In genomic region chr6:42520786-42521607, GRCh38 we compare ENCODE assay signal across 9 cellular contexts. TPM values are rescaled to one million over a fixed set of nuclear protein-coding genes. Genes with fewer than 3 reads are reported as not detected.
DNase-seq lines count a peak whose midpoint lies in the region; ATAC-seq, FAIRE-seq and TF ChIP-seq lines count a peak whose summit lies in the region.
"Had no signal": no experiment of that assay in that cellular context is flagged by ENCODE, and none has a peak within 500 bp of the region (broad histone marks: within the 10 kb centered on the region; RNA-seq: fewer than 3 reads in every experiment).

No MANE protein-coding gene starts in this region.

- H3K36me3 ChIP-seq in H1 (ENCODE audit: control insufficient read depth in 2 of 4, insufficient read depth in 4 of 4, low read length in 3 of 4) = no peaks in the 10 kb centered on the region
- H3K36me3 ChIP-seq in H7 (replicated peaks; ENCODE audit: control insufficient read depth, insufficient read depth, low read length) = no peaks in the 10 kb centered on the region

- H2BK12ac ChIP-seq in H1 (ENCODE audit: low read depth, low read length) = no peak overlapping the region

- POLR2A ChIA-PET in H1 (lab: Charles Lee; ENCODE audit: partially characterized antibody) = interaction anchor here (0.5 to 1.3 kb wide), 2 partner anchors 9 to 649 kb away, joined by 3 to 6 read pairs; no protein-coding TSS in a partner anchor

- H3K4me1 Mint-ChIP-seq in progenitor cell of endocrine pancreas (ENCODE audit: low read depth) = no peaks in the 10 kb centered on the region

- DNase-seq in GM04503 (ENCODE audit: low read depth) (peak; percentile 57), MV-4-11 (lab: John Stamatoyannopoulos, UW) (peak; percentile 97), H1 (ENCODE audit: low read depth in 1 of 2, low spot score in 2 of 2) (no peak), H7 (no peak), progenitor cell of endocrine pancreas (ENCODE audit: low spot score, unreplicated experiment) (no peak), glomerular visceral epithelial cell (ENCODE audit: extremely low spot score) (no peak)

- no peak overlapping the region for H2BK5ac ChIP-seq in H1 (ENCODE audit: low read depth, low read length)

- no peaks in the 10 kb centered on the region for H3K79me2 ChIP-seq in H1 (ENCODE audit: control insufficient read depth in 1 of 2, insufficient read depth in 2 of 2, low read length in 2 of 2)

- TF ChIP-seq POLR2A in H1 (IDR thresholded peaks at IDR 0.05; ENCODE audit: control extremely low read depth in 1 of 2, low read depth in 2 of 2, low read length in 2 of 2) = no peak

- no peak overlapping the region for H4K5ac ChIP-seq in H1 (ENCODE audit: insufficient read length, low read depth, low read length)

- H3K4me2 ChIP-seq in H1 (ENCODE audit: insufficient read depth in 1 of 2, low read depth in 2 of 2, low read length in 2 of 2) = no peak overlapping the region

- H3K4me3 Mint-ChIP-seq in progenitor cell of endocrine pancreas (ENCODE audit: low read depth) = no peak overlapping the region

- H2AFZ ChIP-seq in H1 (ENCODE audit: low read length) = 0 out of 2 replicates have a peak overlapping the region, but pooled peaks have one; percentile 12

- no peak overlapping the region for H3K27ac Mint-ChIP-seq in progenitor cell of endocrine pancreas

- no peak overlapping the region for H3K27ac ChIP-seq in H1 (ENCODE audit: low read depth, low read length)

- TF ChIP-seq RAD21 in H1 (IDR thresholded peaks at IDR 0.05 in 1 of 2, conservative IDR thresholded peaks at IDR 0.05 in 1 of 2; ENCODE audit: low read depth in 2 of 2, low read length in 2 of 2) = no peak

- no peaks in the 10 kb centered on the region; a peak in 1 of 4 replicates for H3K9me3 ChIP-seq in H1 (ENCODE audit: insufficient read depth in 2 of 2, low read depth in 1 of 2, low read length in 1 of 2)

- no peak overlapping the region for H2BK15ac ChIP-seq in H1 (ENCODE audit: low read length)

- H3K4me3 ChIP-seq in H1 (ENCODE audit: extremely low read depth in 1 of 4, insufficient read depth in 2 of 4, low read depth in 3 of 4, low read length in 4 of 4) (no peak overlapping the region), H7 (ENCODE audit: insufficient read depth, low read depth, low read length) (no peak overlapping the region)

- no peaks in the 10 kb centered on the region for H3K79me1 ChIP-seq in H1 (ENCODE audit: low read depth, low read length)

- H4K8ac ChIP-seq in H1 (ENCODE audit: extremely low read depth, insufficient read depth, low read length) = no peak overlapping the region

- no peak overlapping the region for H3K14ac ChIP-seq in H1 (ENCODE audit: insufficient read length)

- ATAC-seq in GM21576 (IDR thresholded peaks at IDR 0.05; ENCODE audit: unreplicated experiment) (peak; percentile 60), GM19455 (IDR thresholded peaks at IDR 0.05; ENCODE audit: unreplicated experiment) (no peak)
- ATAC-seq: Panc1 had no signal

- no peak overlapping the region for H4K91ac ChIP-seq in H1 (replicated peaks; ENCODE audit: insufficient read length, low read length)

- no peaks in the 10 kb centered on the region for H3K4me1 ChIP-seq in H1 (replicated peaks in 1 of 4; ENCODE audit: control insufficient read depth in 3 of 4, insufficient read depth in 4 of 4, low read length in 3 of 4)

- TF ChIP-seq CTCF in H1 (IDR thresholded peaks at IDR 0.05; ENCODE audit: control extremely low read depth in 1 of 3, insufficient read depth in 1 of 3, low read depth in 1 of 3, low read length in 3 of 3) = no peak
- TF ChIP-seq CTCF in progenitor cell of endocrine pancreas (IDR thresholded peaks at IDR 0.05; ENCODE audit: unreplicated experiment) = no peak

- no peaks in the 10 kb centered on the region for H3K27me3 Mint-ChIP-seq in progenitor cell of endocrine pancreas

- H3K23me2 ChIP-seq in H1 (ENCODE audit: low read depth, low read length) = no peaks in the 10 kb centered on the region

- no peaks in the 10 kb centered on the region for H4K20me1 ChIP-seq in H1 (replicated peaks in 1 of 2; ENCODE audit: control insufficient read depth in 1 of 2, insufficient read depth in 2 of 2, low read length in 2 of 2)

- no peak for FAIRE-seq in H1 (lab: Jason Lieb, UNC)

- H3K56ac ChIP-seq in H1 (replicated peaks; ENCODE audit: insufficient read length, low read depth, low read length) = no peak overlapping the region

- peaks cover 0 to 1% (median 0%) of the 10 kb centered on the region in 4 experiments; a peak in 1 of 7 replicates for H3K27me3 ChIP-seq in H1 (replicated peaks in 1 of 4; ENCODE audit: control insufficient read depth in 3 of 4, extremely low read depth in 1 of 4, insufficient read depth in 3 of 4, low read length in 3 of 4)
- H3K27me3 ChIP-seq in H7 (ENCODE audit: control insufficient read depth, insufficient read depth, low read length) = no peaks in the 10 kb centered on the region

- no peak overlapping the region for H2BK20ac ChIP-seq in H1 (ENCODE audit: low read length)

- H3K36me3 Mint-ChIP-seq in progenitor cell of endocrine pancreas (ENCODE audit: insufficient read depth) = no peaks in the 10 kb centered on the region

- no peak overlapping the region for H2AK5ac ChIP-seq in H1 (ENCODE audit: low read depth, low read length)

- no peak overlapping the region for H3K4ac ChIP-seq in H1 (replicated peaks; ENCODE audit: insufficient read length, low read depth, low read length)

- no peak overlapping the region for H3K9ac ChIP-seq in H1 (replicated peaks in 1 of 4; ENCODE audit: extremely low read depth in 1 of 4, low read depth in 3 of 4, low read length in 3 of 4)

- H3K9me3 Mint-ChIP-seq in progenitor cell of endocrine pancreas (ENCODE audit: low read depth) = peaks cover 6% of the 10 kb centered on the region

- CTCF ChIA-PET in H1 (lab: Charles Lee; ENCODE audit: partially characterized antibody) = interaction anchor here (0.9 to 5.3 kb wide), 4 partner anchors 11 to 27 kb away, joined by 3 to 38 read pairs (median 6); no protein-coding TSS in a partner anchor

- H3K23ac ChIP-seq in H1 (ENCODE audit: insufficient read length) = no peak overlapping the region

- no peak for TF ChIP-seq EP300 in H1 (IDR thresholded peaks at IDR 0.05; ENCODE audit: borderline replicate concordance in 1 of 2, low read depth in 2 of 2, low read length in 2 of 2)

- H2BK120ac ChIP-seq in H1 (replicated peaks; ENCODE audit: low read depth, low read length) = no peak overlapping the region

- H3K18ac ChIP-seq in H1 (ENCODE audit: extremely low read depth, low read length) = no peak overlapping the region

- WGBS in H1 (ENCODE audit: extremely low coverage in 1 of 2, insufficient coverage in 1 of 2, insufficient read length in 1 of 2, insufficient replicate concordance in 2 of 2, low coverage in 1 of 2, low lambda C conversion rate in 2 of 2, missing lambda C conversion rate in 1 of 2), 2 experiments = 97% methylated on average over 6 of the region's 6 CpGs; no CpG with 5 or more reads in 1 of the 2 experiments

TF ChIP-seq in H1, 55 proteins besides CTCF, POLR2A, EP300 and RAD21:
- TF ChIP-seq SIX5 (IDR thresholded peaks at IDR 0.05; ENCODE audit: low read depth, low read length) (no peak), SP2 (IDR thresholded peaks at IDR 0.05; ENCODE audit: low read length) (no peak), GABPA (IDR thresholded peaks at IDR 0.05; ENCODE audit: borderline replicate concordance, insufficient read depth, low read length) (no peak), ATF2 (IDR thresholded peaks at IDR 0.05; ENCODE audit: low read length) (no peak), TAF1 (IDR thresholded peaks at IDR 0.05; ENCODE audit: low read depth, low read length) (no peak), POU5F1 (IDR thresholded peaks at IDR 0.05; ENCODE audit: low read depth, low read length) (no peak), RNF2 (IDR thresholded peaks at IDR 0.05; ENCODE audit: borderline replicate concordance, low read depth, low read length, missing control alignments, poor library complexity, severe bottlenecking) (no peak), SRF (IDR thresholded peaks at IDR 0.05; ENCODE audit: low read depth, low read length) (no peak), CREB1 (IDR thresholded peaks at IDR 0.05) (no peak), NRF1 (IDR thresholded peaks at IDR 0.05; ENCODE audit: low read depth, low read length) (no peak), EGR1 (IDR thresholded peaks at IDR 0.05; ENCODE audit: borderline replicate concordance, low read depth, low read length) (no peak), HDAC6 (IDR thresholded peaks at IDR 0.05; ENCODE audit: low read depth, low read length) (no peak), CBX5 (IDR thresholded peaks at IDR 0.05; ENCODE audit: low read depth, low read length) (no peak), FOSL1 (IDR thresholded peaks at IDR 0.05; ENCODE audit: insufficient read depth, low read depth, low read length) (no peak), SAP30 (IDR thresholded peaks at IDR 0.05; ENCODE audit: insufficient read depth, insufficient replicate concordance, low read length) (no peak), TEAD4 (IDR thresholded peaks at IDR 0.05; ENCODE audit: low read depth, low read length) (no peak)

RNA-seq across cellular contexts. Expression of gene UBR2, which starts 42.8 kb away (rescaled TPM):
- 17.2 and 19.5 TPM in 2 replicates for total RNA-seq in H1 (2021; fragmentation: NEBNext Ultra II Directional; extraction: Animal tissue kit (Norgen Biotek cat#: 25700))
- 4.5 and 6.5 TPM in 2 replicates for polyA plus RNA-seq in H1 (2011; rRNA removed)
- polyA plus RNA-seq in H1 (2011; cell fraction: cytosol; rRNA removed) = 7.0 TPM
- polyA plus RNA-seq in H1 (2011; cell fraction: nucleus; rRNA removed) = 7.1 TPM
- polyA plus RNA-seq in H1 (2012, experiment 1 of 2) = 6.4 to 10.6 TPM (median 8.2 TPM) in 4 replicates
- polyA plus RNA-seq in H1 (2012, experiment 2 of 2) = 0.66 TPM
- 5.6 TPM for polyA plus RNA-seq in H1 (2013, experiment 1 of 2)
- 5.5 TPM for polyA plus RNA-seq in H1 (2013, experiment 2 of 2)
- polyA minus RNA-seq in H1 (2011; rRNA and poly(A)+ RNA removed) = 17.7 and 23.9 TPM in 2 replicates
- polyA minus RNA-seq in H1 (2011; cell fraction: cytosol; rRNA and poly(A)+ RNA removed) = 10.2 TPM
- 17.3 TPM for polyA minus RNA-seq in H1 (2011; cell fraction: nucleus; rRNA and poly(A)+ RNA removed)
- total RNA-seq in H7 (2014; rRNA removed; shearing (Covaris generic)) = 13.1 and 18.7 TPM in 2 replicates
- total RNA-seq in progenitor cell of endocrine pancreas = 31.9 and 32.3 TPM in 2 replicates

Comparison
In these comparisons a context has a peak if more than half of its experiments do, and no peak if none do; other contexts are left out.
1. DNase-seq: peak in GM04503 (single experiment) and MV-4-11 (single experiment); none in H1 (0 of 2), H7 (single experiment), progenitor cell of endocrine pancreas (single experiment) and glomerular visceral epithelial cell (single experiment).